9 cellular contexts compared by ENCODE assay signal in genomic region chr2:229445013-229445412, GRCh38.
DNase-seq lines count a peak whose midpoint lies in the region; ATAC-seq and TF ChIP-seq lines count a peak whose summit lies in the region.
"Had no signal": no experiment of that assay in that cellular context is flagged by ENCODE, and none has a peak within 500 bp of the region (broad histone marks: within the 10 kb centered on the region; RNA-seq: fewer than 3 reads in every experiment).

No MANE protein-coding gene starts in this region.

- H3K4me2 ChIP-seq in GM23338, result no peak overlapping the region

- H3F3A ChIP-seq in GM23338 (replicated peaks; ENCODE audit: low read depth), result no peaks in the 10 kb centered on the region

- H3K4me1 Mint-ChIP-seq in GM23338, result no peaks in the 10 kb centered on the region; the same call in 2 of the 3 replicates
- H3K4me1 Mint-ChIP-seq: central memory CD8-positive, alpha-beta T cell had no signal

- H3K79me2 ChIP-seq in GM23338 (replicated peaks; ENCODE audit: insufficient read depth), result no peaks in the 10 kb centered on the region

- H3K4me3 Mint-ChIP-seq in GM23338, result no peak overlapping the region
- H3K4me3 Mint-ChIP-seq: central memory CD8-positive, alpha-beta T cell had no signal

- H3K27me3 Mint-ChIP-seq in GM23338 (ENCODE audit: insufficient read depth, low read depth, poor library complexity), result peaks cover 3% of the 10 kb centered on the region

- no peaks in the 10 kb centered on the region for H3K27me3 ChIP-seq in GM23338 (ENCODE audit: insufficient read depth)
- no peaks in the 10 kb centered on the region for H3K27me3 ChIP-seq in left ventricle myocardium inferior (ENCODE audit: low read depth)

- no peak overlapping the region for H3K4me3 ChIP-seq in GM23338
- peak overlapping the region; percentile 33 for H3K4me3 ChIP-seq in left ventricle myocardium inferior
- no peak overlapping the region for H3K4me3 ChIP-seq in skeletal muscle cell (ENCODE audit: low read depth, low read length)

- no peaks in the 10 kb centered on the region for H3K4me1 ChIP-seq in GM23338 (ENCODE audit: insufficient read depth)
- H3K4me1 ChIP-seq in left ventricle myocardium inferior, result peaks cover 25% of the 10 kb centered on the region

- H4K20me1 ChIP-seq in GM23338 (replicated peaks; ENCODE audit: insufficient read depth), result no peaks in the 10 kb centered on the region

- intact Hi-C loops in left ventricle myocardium inferior (cut with micrococcal nuclease), result no loop called here

- no peak overlapping the region for H3K27ac Mint-ChIP-seq in GM23338

- H3K36me3 ChIP-seq in GM23338 (ENCODE audit: insufficient read depth), result no peaks in the 10 kb centered on the region
- H3K36me3 ChIP-seq in left ventricle myocardium inferior, result no peaks in the 10 kb centered on the region

- peaks cover 1% of the 10 kb centered on the region; the same call in 1 of the 3 replicates for H3K9me3 Mint-ChIP-seq in GM23338

- H2AFZ ChIP-seq in GM23338, result no peak overlapping the region

- no peak overlapping the region for H3K27ac ChIP-seq in GM23338 (ENCODE audit: low read depth)
- H3K27ac ChIP-seq in left ventricle myocardium inferior (replicated peaks), result peak overlapping the region; percentile 79

- ATAC-seq in GM23338 (no peak), GM21528 (IDR thresholded peaks at IDR 0.05; ENCODE audit: low FRiP score, unreplicated experiment) (no peak), GM18873 (IDR thresholded peaks at IDR 0.05; ENCODE audit: low FRiP score, unreplicated experiment) (no peak), HG03520 (IDR thresholded peaks at IDR 0.05; ENCODE audit: unreplicated experiment) (no peak)

- DNase-seq in GM23338 (ENCODE audit: low spot score) (peak; percentile 4), amniotic epithelial cell (ENCODE audit: low read depth) (peak; percentile 99), left ventricle myocardium inferior (peak; percentile 41), skeletal muscle cell (ENCODE audit: low read depth) (peak; percentile 99), UCSD-AML1 (lab: John Stamatoyannopoulos, UW; ENCODE audit: unreplicated experiment) (no peak)

- H3K9me2 ChIP-seq in GM23338 (ENCODE audit: insufficient read depth), result no peaks in the 10 kb centered on the region

- no peak for TF ChIP-seq CTCF in GM23338 (conservative IDR thresholded peaks at IDR 0.05; ENCODE audit: low read depth in 2 of 2)
- TF ChIP-seq CTCF in left ventricle myocardium inferior (IDR thresholded peaks at IDR 0.05; ENCODE audit: borderline replicate concordance), result no peak

- no peaks in the 10 kb centered on the region for H3K36me3 Mint-ChIP-seq in GM23338 (ENCODE audit: low read depth)

- no peaks in the 10 kb centered on the region for H3K9me3 ChIP-seq in left ventricle myocardium inferior (replicated peaks)

TF ChIP-seq in GM23338, 12 proteins besides CTCF, POLR2A, EP300 and RAD21 (continues in another document):
- TF ChIP-seq JUNB (IDR thresholded peaks at IDR 0.05; ENCODE audit: unreplicated experiment) (no peak), CREB1 (CRISPR knock-in tag; IDR thresholded peaks at IDR 0.05; ENCODE audit: low read depth) (no peak), NANOG (IDR thresholded peaks at IDR 0.05; ENCODE audit: borderline replicate concordance) (no peak), ZNF331 (CRISPR knock-in tag; IDR thresholded peaks at IDR 0.05; ENCODE audit: low read depth) (no peak), EZH2phosphoT487 (IDR thresholded peaks at IDR 0.05; ENCODE audit: unreplicated experiment) (no peak), ZNF114 (CRISPR knock-in tag; IDR thresholded peaks at IDR 0.05) (no peak), STAT1 (IDR thresholded peaks at IDR 0.05; ENCODE audit: unreplicated experiment) (no peak), REST (IDR thresholded peaks at IDR 0.05; ENCODE audit: unreplicated experiment) (no peak)
- TF ChIP-seq, protein P1, sequence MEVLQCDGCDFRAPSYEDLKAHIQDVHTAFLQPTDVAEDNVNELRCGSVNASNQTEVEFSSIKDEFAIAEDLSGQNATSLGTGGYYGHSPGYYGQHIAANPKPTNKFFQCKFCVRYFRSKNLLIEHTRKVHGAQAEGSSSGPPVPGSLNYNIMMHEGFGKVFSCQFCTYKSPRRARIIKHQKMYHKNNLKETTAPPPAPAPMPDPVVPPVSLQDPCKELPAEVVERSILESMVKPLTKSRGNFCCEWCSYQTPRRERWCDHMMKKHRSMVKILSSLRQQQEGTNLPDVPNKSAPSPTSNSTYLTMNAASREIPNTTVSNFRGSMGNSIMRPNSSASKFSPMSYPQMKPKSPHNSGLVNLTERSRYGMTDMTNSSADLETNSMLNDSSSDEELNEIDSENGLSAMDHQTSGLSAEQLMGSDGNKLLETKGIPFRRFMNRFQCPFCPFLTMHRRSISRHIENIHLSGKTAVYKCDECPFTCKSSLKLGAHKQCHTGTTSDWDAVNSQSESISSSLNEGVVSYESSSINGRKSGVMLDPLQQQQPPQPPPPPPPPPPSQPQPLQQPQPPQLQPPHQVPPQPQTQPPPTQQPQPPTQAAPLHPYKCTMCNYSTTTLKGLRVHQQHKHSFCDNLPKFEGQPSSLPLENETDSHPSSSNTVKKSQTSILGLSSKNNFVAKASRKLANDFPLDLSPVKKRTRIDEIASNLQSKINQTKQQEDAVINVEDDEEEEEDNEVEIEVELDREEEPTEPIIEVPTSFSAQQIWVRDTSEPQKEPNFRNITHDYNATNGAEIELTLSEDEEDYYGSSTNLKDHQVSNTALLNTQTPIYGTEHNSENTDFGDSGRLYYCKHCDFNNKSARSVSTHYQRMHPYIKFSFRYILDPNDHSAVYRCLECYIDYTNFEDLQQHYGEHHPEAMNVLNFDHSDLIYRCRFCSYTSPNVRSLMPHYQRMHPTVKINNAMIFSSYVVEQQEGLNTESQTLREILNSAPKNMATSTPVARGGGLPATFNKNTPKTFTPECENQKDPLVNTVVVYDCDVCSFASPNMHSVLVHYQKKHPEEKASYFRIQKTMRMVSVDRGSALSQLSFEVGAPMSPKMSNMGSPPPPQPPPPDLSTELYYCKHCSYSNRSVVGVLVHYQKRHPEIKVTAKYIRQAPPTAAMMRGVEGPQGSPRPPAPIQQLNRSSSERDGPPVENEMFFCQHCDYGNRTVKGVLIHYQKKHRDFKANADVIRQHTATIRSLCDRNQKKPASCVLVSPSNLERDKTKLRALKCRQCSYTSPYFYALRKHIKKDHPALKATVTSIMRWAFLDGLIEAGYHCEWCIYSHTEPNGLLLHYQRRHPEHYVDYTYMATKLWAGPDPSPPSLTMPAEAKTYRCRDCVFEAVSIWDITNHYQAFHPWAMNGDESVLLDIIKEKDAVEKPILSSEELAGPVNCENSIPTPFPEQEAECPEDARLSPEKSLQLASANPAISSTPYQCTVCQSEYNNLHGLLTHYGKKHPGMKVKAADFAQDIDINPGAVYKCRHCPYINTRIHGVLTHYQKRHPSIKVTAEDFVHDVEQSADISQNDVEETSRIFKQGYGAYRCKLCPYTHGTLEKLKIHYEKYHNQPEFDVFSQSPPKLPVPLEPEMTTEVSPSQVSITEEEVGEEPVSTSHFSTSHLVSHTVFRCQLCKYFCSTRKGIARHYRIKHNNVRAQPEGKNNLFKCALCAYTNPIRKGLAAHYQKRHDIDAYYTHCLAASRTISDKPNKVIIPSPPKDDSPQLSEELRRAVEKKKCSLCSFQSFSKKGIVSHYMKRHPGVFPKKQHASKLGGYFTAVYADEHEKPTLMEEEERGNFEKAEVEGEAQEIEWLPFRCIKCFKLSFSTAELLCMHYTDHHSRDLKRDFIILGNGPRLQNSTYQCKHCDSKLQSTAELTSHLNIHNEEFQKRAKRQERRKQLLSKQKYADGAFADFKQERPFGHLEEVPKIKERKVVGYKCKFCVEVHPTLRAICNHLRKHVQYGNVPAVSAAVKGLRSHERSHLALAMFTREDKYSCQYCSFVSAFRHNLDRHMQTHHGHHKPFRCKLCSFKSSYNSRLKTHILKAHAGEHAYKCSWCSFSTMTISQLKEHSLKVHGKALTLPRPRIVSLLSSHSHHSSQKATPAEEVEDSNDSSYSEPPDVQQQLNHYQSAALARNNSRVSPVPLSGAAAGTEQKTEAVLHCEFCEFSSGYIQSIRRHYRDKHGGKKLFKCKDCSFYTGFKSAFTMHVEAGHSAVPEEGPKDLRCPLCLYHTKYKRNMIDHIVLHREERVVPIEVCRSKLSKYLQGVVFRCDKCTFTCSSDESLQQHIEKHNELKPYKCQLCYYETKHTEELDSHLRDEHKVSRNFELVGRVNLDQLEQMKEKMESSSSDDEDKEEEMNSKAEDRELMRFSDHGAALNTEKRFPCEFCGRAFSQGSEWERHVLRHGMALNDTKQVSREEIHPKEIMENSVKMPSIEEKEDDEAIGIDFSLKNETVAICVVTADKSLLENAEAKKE (CRISPR knock-in tag; IDR thresholded peaks at IDR 0.05), result no peak
